ENCODE assay signal across 21 cellular contexts in genomic region chr6:12873706-12874105, GRCh38.
A peak's percentile ranks its signal among the peaks of the same experiment; 100 is the strongest.
DNase-seq lines count a peak whose midpoint lies in the region; ATAC-seq and TF ChIP-seq lines count a peak whose summit lies in the region.
"Had no signal": no experiment of that assay in that cellular context is flagged by ENCODE, and none has a peak within 500 bp of the region (broad histone marks: within the 10 kb centered on the region; RNA-seq: fewer than 3 reads in every experiment).

No MANE protein-coding gene starts in this region.

- DNase-seq in AG10803 (ENCODE audit: low read depth) (peak; percentile 42), GM23248 (peak; percentile 36), MG63 (peak; percentile 4), fibroblast of pulmonary artery (ENCODE audit: low read depth) (peak; percentile 7), chondrocyte (ENCODE audit: low spot score) (no peak), pons (ENCODE audit: low spot score) (no peak)
- DNase-seq in activated CD4-positive, CD25-positive, alpha-beta regulatory T cell treated with anti-CD3 and anti-CD28 coated beads, Interleukin-2, amount 50 U/mL, for 72 hours: no peak
- DNase-seq: CD4-positive, CD25-positive, alpha-beta regulatory T cell; DMS153; DND-41; Karpas-422; MM.1S; NCI-H2029; NCI-H524 treated with DMSO at 0.1 percent for 48 hours; NCI-H774; PC-9; SHP77 treated with DMSO at 0.1 percent for 48 hours had no signal

- peaks cover 23% of the 10 kb centered on the region for H3K4me1 ChIP-seq in GM23248 (ENCODE audit: insufficient read depth)
- H3K4me1 ChIP-seq: BLaER1 had no signal

- no peak overlapping the region for H3K27ac Mint-ChIP-seq in chondrocyte (ENCODE audit: unreplicated experiment)
- H3K27ac Mint-ChIP-seq: CD4-positive, CD25-positive, alpha-beta regulatory T cell had no signal

- H3K27ac ChIP-seq in GM23248: no peak overlapping the region
- H3K27ac ChIP-seq: BLaER1, PC-9, RWPE1 had no signal

- no peak overlapping the region for H3K9ac ChIP-seq in GM23248
- H3K9ac ChIP-seq: BLaER1 had no signal

- in situ Hi-C loops in GM23248 (cut with MboI): no loop called here

- peaks cover 3% of the 10 kb centered on the region for H3K9me3 Mint-ChIP-seq in chondrocyte (ENCODE audit: low read depth)
- H3K9me3 Mint-ChIP-seq: CD4-positive, CD25-positive, alpha-beta regulatory T cell had no signal

- H3K9me2 ChIP-seq in GM23248 (ENCODE audit: insufficient read depth): no peaks in the 10 kb centered on the region

- no peak overlapping the region for H2AFZ ChIP-seq in GM23248
- H2AFZ ChIP-seq: PC-9 had no signal

- no peaks in the 10 kb centered on the region for H4K20me1 ChIP-seq in GM23248 (ENCODE audit: insufficient read depth)
- H4K20me1 ChIP-seq: BLaER1 had no signal

- no peaks in the 10 kb centered on the region for H3K36me3 ChIP-seq in GM23248 (ENCODE audit: low read depth)
- no peaks in the 10 kb centered on the region for H3K36me3 ChIP-seq in MG63
- H3K36me3 ChIP-seq: BLaER1 had no signal

- H3K9me3 ChIP-seq in GM23248 (ENCODE audit: low read depth): no peaks in the 10 kb centered on the region
- no peaks in the 10 kb centered on the region; the same call in 1 of the 2 replicates for H3K9me3 ChIP-seq in MG63
- H3K9me3 ChIP-seq: BLaER1 had no signal

- H3F3A ChIP-seq in GM23248 (ENCODE audit: insufficient read depth): peaks cover 20% of the 10 kb centered on the region

- no peaks in the 10 kb centered on the region for H3K36me3 Mint-ChIP-seq in chondrocyte (ENCODE audit: low read depth)
- H3K36me3 Mint-ChIP-seq: CD4-positive, CD25-positive, alpha-beta regulatory T cell had no signal

- no peaks in the 10 kb centered on the region for H3K27me3 ChIP-seq in GM23248 (replicated peaks; ENCODE audit: insufficient read depth)
- peaks cover 20% of the 10 kb centered on the region for H3K27me3 ChIP-seq in MG63
- H3K27me3 ChIP-seq: BLaER1 had no signal

- H3K4me2 ChIP-seq in GM23248 (ENCODE audit: unreplicated experiment): no peak overlapping the region
- H3K4me2 ChIP-seq: BLaER1, PC-9 had no signal

- TF ChIP-seq CTCF in AG10803 (conservative IDR thresholded peaks at IDR 0.05; ENCODE audit: low read length) (no peak), fibroblast of pulmonary artery (IDR thresholded peaks at IDR 0.05; ENCODE audit: low read length, missing control alignments) (no peak), chondrocyte (IDR thresholded peaks at IDR 0.05) (no peak)

- no peak overlapping the region for H3K4me3 Mint-ChIP-seq in chondrocyte (ENCODE audit: unreplicated experiment)
- H3K4me3 Mint-ChIP-seq: CD4-positive, CD25-positive, alpha-beta regulatory T cell had no signal

- H3K27me3 Mint-ChIP-seq in chondrocyte (ENCODE audit: low read depth): peaks cover 2% of the 10 kb centered on the region

- H3K79me2 ChIP-seq in GM23248 (ENCODE audit: insufficient read depth): no peaks in the 10 kb centered on the region

- H3K4me3 ChIP-seq in AG10803 (ENCODE audit: low read length) (no peak overlapping the region), GM23248 (no peak overlapping the region), MG63 (no peak overlapping the region), fibroblast of pulmonary artery (replicated peaks; ENCODE audit: low read depth, low read length) (no peak overlapping the region)
- H3K4me3 ChIP-seq: BLaER1, PC-9 had no signal

- ATAC-seq in GM18861 (IDR thresholded peaks at IDR 0.05; ENCODE audit: unreplicated experiment): no peak
- ATAC-seq: HepG2 had no signal

- H3K4me1 Mint-ChIP-seq in chondrocyte (ENCODE audit: low read depth): no peaks in the 10 kb centered on the region
- H3K4me1 Mint-ChIP-seq: CD4-positive, CD25-positive, alpha-beta regulatory T cell had no signal

Comparison
In these comparisons a context has a peak if more than half of its experiments do, and no peak if none do; other contexts are left out.
1. DNase-seq: peak in AG10803 (single experiment), GM23248 (single experiment), MG63 (single experiment) and fibroblast of pulmonary artery (single experiment); none in chondrocyte (single experiment), pons (single experiment) and activated CD4-positive, CD25-positive, alpha-beta regulatory T cell treated with anti-CD3 and anti-CD28 coated beads, Interleukin-2, amount 50 U/mL, for 72 hours (single experiment).